Comparison of ENCODE assay signal across 25 cellular contexts in the genomic region with DNA sequence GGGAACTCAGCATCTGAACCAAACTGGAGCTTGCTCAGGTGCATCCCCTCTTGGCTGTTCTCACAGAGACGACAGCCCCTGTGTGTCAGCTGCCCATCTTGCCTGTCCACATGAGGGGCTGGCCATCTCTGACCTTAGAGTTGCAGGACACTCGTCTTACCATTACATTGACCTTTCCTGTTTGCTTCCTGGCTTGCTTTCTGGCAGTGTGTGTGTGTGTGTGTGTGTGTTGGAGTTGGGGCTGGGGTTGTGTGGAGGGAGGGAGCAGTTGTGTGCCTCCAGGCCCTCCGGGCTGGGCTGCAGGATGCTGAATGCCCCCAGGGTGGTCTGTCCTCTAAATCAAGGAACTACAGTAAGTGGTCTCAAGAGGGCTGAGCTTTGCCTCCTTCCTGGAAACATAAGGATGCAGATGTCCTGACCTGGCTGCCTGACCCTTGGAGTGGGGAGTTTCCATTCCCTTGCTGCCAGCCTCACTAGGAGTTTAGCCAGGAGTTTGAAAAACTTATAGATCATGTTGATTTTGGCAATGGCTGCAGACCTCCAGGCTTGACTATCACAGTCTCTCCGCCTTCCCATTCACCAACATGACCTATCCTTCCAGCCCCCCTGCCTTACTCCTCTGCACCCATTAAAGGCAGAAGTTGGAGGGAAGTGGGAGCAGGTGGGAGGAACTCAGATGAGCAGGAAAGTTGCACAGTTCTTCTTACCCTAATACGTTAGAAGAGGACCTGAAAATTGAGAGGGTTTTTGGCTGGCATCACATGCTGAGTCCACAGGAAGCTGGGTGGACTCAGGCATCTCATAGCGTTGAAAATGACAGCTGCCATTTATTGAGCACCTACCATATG. TPM values are rescaled to one million over a fixed set of nuclear protein-coding genes. Genes with fewer than 3 reads are reported as not detected.
DNase-seq lines count a peak whose midpoint lies in the region; ATAC-seq and TF ChIP-seq lines count a peak whose summit lies in the region.
"Had no signal": no experiment of that assay in that cellular context is flagged by ENCODE, and none has a peak within 500 bp of the region (broad histone marks: within the 10 kb centered on the region; RNA-seq: fewer than 3 reads in every experiment).

No MANE protein-coding gene starts in this region.

- H3K4me1 Mint-ChIP-seq in activated CD4-positive, alpha-beta T cell treated with anti-CD3 and anti-CD28 coated beads, Interleukin-2, amount 10 ng/mL, durations not matched to agents 24 days and 14 days, result peaks cover 4% of the 10 kb centered on the region
- H3K4me1 Mint-ChIP-seq in glutamatergic neuron (ENCODE audit: low read depth, unreplicated experiment), result peaks cover 19% of the 10 kb centered on the region
- H3K4me1 Mint-ChIP-seq: H9, T-cell had no signal

- no peaks in the 10 kb centered on the region for H3K9me3 ChIP-seq in stomach
- H3K9me3 ChIP-seq: esophagus squamous epithelium had no signal

- TF ChIP-seq EP300 in stomach (IDR thresholded peaks at IDR 0.05), result no peak

- no peaks in the 10 kb centered on the region for H3K27me3 Mint-ChIP-seq in activated CD4-positive, alpha-beta T cell treated with anti-CD3 and anti-CD28 coated beads, Interleukin-2, amount 10 ng/mL, durations not matched to agents 24 days and 14 days
- peaks cover 6% of the 10 kb centered on the region for H3K27me3 Mint-ChIP-seq in glutamatergic neuron (ENCODE audit: unreplicated experiment)
- H3K27me3 Mint-ChIP-seq: activated naive CD8-positive, alpha-beta T cell treated with anti-CD3 and anti-CD28 coated beads for 36 hours; effector memory CD8-positive, alpha-beta T cell; naive thymus-derived CD8-positive, alpha-beta T cell; progenitor cell of endocrine pancreas; T-cell had no signal

- WGBS in stomach, 5 donors, result 28 to 51% (median 34%) methylated on average over 5 to 6 of the region's 6 CpGs

- H3K4me3 Mint-ChIP-seq in activated CD4-positive, alpha-beta T cell treated with anti-CD3 and anti-CD28 coated beads, Interleukin-2, amount 10 ng/mL, durations not matched to agents 24 days and 14 days, result no peak overlapping the region
- H3K4me3 Mint-ChIP-seq in glutamatergic neuron (ENCODE audit: unreplicated experiment), result peak overlapping the region; percentile 1
- H3K4me3 Mint-ChIP-seq: activated naive CD8-positive, alpha-beta T cell treated with anti-CD3 and anti-CD28 coated beads for 36 hours; effector memory CD8-positive, alpha-beta T cell; H9; naive thymus-derived CD8-positive, alpha-beta T cell; T-cell; type B pancreatic cell had no signal

- peaks cover 7 to 33% (median 18%) of the 10 kb centered on the region in 4 donors for H3K4me1 ChIP-seq in stomach

- peak overlapping the region in 4 of 5 donors; percentile 6 to 73 (median 42) for H3K27ac ChIP-seq in stomach
- H3K27ac ChIP-seq: HL-60 had no signal

- no peak for DNase-seq in activated CD4-positive, alpha-beta T cell treated with anti-CD3 and anti-CD28 coated beads, Interleukin-2, amount 10 ng/mL, durations not matched to agents 24 days and 14 days
- DNase-seq in activated CD4-positive, alpha-beta T cell treated with anti-CD3 and anti-CD28 coated beads, Interleukin-2, amount 50 U/mL, for 4 hours, result no peak
- DNase-seq in glutamatergic neuron (no peak), stomach (peak; percentile 71), SHP77 (lab: John Stamatoyannopoulos, UW) (no peak), putamen (ENCODE audit: low spot score) (no peak)
- DNase-seq: activated naive CD8-positive, alpha-beta T cell treated with anti-CD3 and anti-CD28 coated beads for 36 hours; AML-193; DMS79 treated with DMSO at 0.1 percent for 48 hours; effector memory CD8-positive, alpha-beta T cell; esophagus squamous epithelium; H9; kidney glomerular epithelial cell; naive thymus-derived CD8-positive, alpha-beta T cell; NCI-H1694; NCI-H774; small intestine; stimulated activated CD4-positive, alpha-beta T cell treated with anti-CD3 and anti-CD28 coated beads, Interleukin-2, amount 100 ng/mL, for 48 hours; stimulated activated naive CD4-positive, alpha-beta T cell treated with Interleukin-2 at 50 U/mL for 16 hours; T-cell had no signal

- no peaks in the 10 kb centered on the region for H3K9me3 Mint-ChIP-seq in activated CD4-positive, alpha-beta T cell treated with anti-CD3 and anti-CD28 coated beads, Interleukin-2, amount 10 ng/mL, durations not matched to agents 24 days and 14 days
- peaks cover 2% of the 10 kb centered on the region for H3K9me3 Mint-ChIP-seq in glutamatergic neuron (ENCODE audit: unreplicated experiment)
- H3K9me3 Mint-ChIP-seq: activated naive CD8-positive, alpha-beta T cell treated with anti-CD3 and anti-CD28 coated beads for 36 hours; effector memory CD8-positive, alpha-beta T cell; H9; naive thymus-derived CD8-positive, alpha-beta T cell; T-cell; type B pancreatic cell had no signal

- no peak for ATAC-seq in HG03432 (IDR thresholded peaks at IDR 0.05; ENCODE audit: unreplicated experiment)
- ATAC-seq: effector memory CD8-positive, alpha-beta T cell; naive thymus-derived CD8-positive, alpha-beta T cell; T-cell had no signal

- TF ChIP-seq POLR2A in stomach (IDR thresholded peaks at IDR 0.05), result no peak

- no peak overlapping the region for H3K4me3 ChIP-seq in stomach
- H3K4me3 ChIP-seq: esophagus squamous epithelium had no signal

- TF ChIP-seq CTCF in glutamatergic neuron (IDR thresholded peaks at IDR 0.05; ENCODE audit: partially characterized antibody, unreplicated experiment) (no peak), stomach (IDR thresholded peaks at IDR 0.05) (no peak)

- no peaks in the 10 kb centered on the region for H3K36me3 Mint-ChIP-seq in activated CD4-positive, alpha-beta T cell treated with anti-CD3 and anti-CD28 coated beads, Interleukin-2, amount 10 ng/mL, durations not matched to agents 24 days and 14 days (ENCODE audit: low read depth)
- H3K36me3 Mint-ChIP-seq in glutamatergic neuron (ENCODE audit: unreplicated experiment), result no peaks in the 10 kb centered on the region
- H3K36me3 Mint-ChIP-seq: activated naive CD8-positive, alpha-beta T cell treated with anti-CD3 and anti-CD28 coated beads for 36 hours; naive thymus-derived CD8-positive, alpha-beta T cell; T-cell; type B pancreatic cell had no signal

- H3K27ac Mint-ChIP-seq in activated CD4-positive, alpha-beta T cell treated with anti-CD3 and anti-CD28 coated beads, Interleukin-2, amount 10 ng/mL, durations not matched to agents 24 days and 14 days, result peak overlapping the region; percentile 32
- H3K27ac Mint-ChIP-seq in glutamatergic neuron (ENCODE audit: unreplicated experiment), result no peak overlapping the region
- H3K27ac Mint-ChIP-seq: activated naive CD8-positive, alpha-beta T cell treated with anti-CD3 and anti-CD28 coated beads for 36 hours; progenitor cell of endocrine pancreas; T-cell; type B pancreatic cell had no signal

- no peaks in the 10 kb centered on the region for H3K36me3 ChIP-seq in stomach

- intact Hi-C loops in activated CD4-positive, alpha-beta T cell treated with anti-CD3 and anti-CD28 coated beads, Interleukin-2, amount 10 ng/mL, durations not matched to agents 24 days and 14 days (cut with micrococcal nuclease), result no loop called here
- intact Hi-C loops in stomach (cut with DNase I; ENCODE audit: low total_unique reads), result no loop called here

- H3K27me3 ChIP-seq in stomach, result no peaks in the 10 kb centered on the region
- H3K27me3 ChIP-seq: esophagus squamous epithelium had no signal

TF ChIP-seq in PFSK-1, 5 proteins besides CTCF, POLR2A, EP300 and RAD21:
- TF ChIP-seq TAF1 (IDR thresholded peaks at IDR 0.05; ENCODE audit: borderline replicate concordance, insufficient read depth, low read length) (no peak), POLR2AphosphoS5 (IDR thresholded peaks at IDR 0.05; ENCODE audit: low read depth, low read length) (no peak), FOXP2 (optimal IDR thresholded peaks at IDR 0.05; ENCODE audit: borderline replicate concordance, extremely low read depth, extremely low read length, insufficient read depth) (no peak), SIN3A (IDR thresholded peaks at IDR 0.05; ENCODE audit: borderline replicate concordance, insufficient read depth, low read length) (0 out of 2 replicates have a peak, but pooled peaks have one; percentile 28)

RNA-seq across cellular contexts. Expression of a gene that starts 19.0 kb away (rescaled TPM):
- total RNA-seq in activated CD4-positive, alpha-beta T cell treated with anti-CD3 and anti-CD28 coated beads, Interleukin-2, amount 10 ng/mL, durations not matched to agents 24 days and 14 days, result 193 and 196 TPM in 2 replicates
- polyA plus RNA-seq in PFSK-1 (2012; ENCODE audit: insufficient read length, low read depth), result 2.0 TPM
- total RNA-seq in glutamatergic neuron (ENCODE audit: unreplicated experiment), result 2.7 TPM
- 10 to 100 TPM in 1 of 5 donors, 1 to 10 TPM in 4; 2.2 to 44.5 (median 5.8) TPM for total RNA-seq in stomach
- polyA plus RNA-seq in stomach, result 10 to 100 TPM in 1 of 3 donors, 1 to 10 TPM in 2; 8.1 to 13.6 (median 9.2) TPM

RNA-seq across cellular contexts. Expression of a gene that starts 56.0 kb away (rescaled TPM):
- total RNA-seq in activated CD4-positive, alpha-beta T cell treated with anti-CD3 and anti-CD28 coated beads, Interleukin-2, amount 10 ng/mL, durations not matched to agents 24 days and 14 days, result 50.0 and 51.5 TPM in 2 replicates
- 30.0 TPM for polyA plus RNA-seq in PFSK-1 (2012; ENCODE audit: insufficient read length, low read depth)
- total RNA-seq in glutamatergic neuron (ENCODE audit: unreplicated experiment) (0.20 TPM), stomach (10 to 100 TPM in 3 of 5 donors, 1 to 10 TPM in 2; 4.9 to 49.6 (median 15.9) TPM)
- 1 to 10 TPM; 5.8 to 8.0 (median 7.2) TPM for polyA plus RNA-seq in stomach
